In genomic region chr13:42487221-42487620, GRCh38 we compare ENCODE assay signal across 28 cellular contexts.
DNase-seq lines count a peak whose midpoint lies in the region; ATAC-seq and TF ChIP-seq lines count a peak whose summit lies in the region.
"Had no signal": no experiment of that assay in that cellular context is flagged by ENCODE, and none has a peak within 500 bp of the region (broad histone marks: within the 10 kb centered on the region; RNA-seq: fewer than 3 reads in every experiment).

No MANE protein-coding gene starts in this region.

- POLR2A ChIA-PET in RWPE1 (lab: Yijun Ruan, JAX; ENCODE audit: low non-redundant PET), result no interaction called here

- intact Hi-C loops in stomach (cut with DNase I; ENCODE audit: low total_unique reads), result no loop called here

- H3K4me3 ChIP-seq in epithelial cell of esophagus (ENCODE audit: low read length) (peak overlapping the region; percentile 32), stomach (no peak overlapping the region)
- H3K4me3 ChIP-seq: heart right ventricle, prostate gland had no signal

- peak; percentile 4 for DNase-seq in EH (ENCODE audit: low read depth)
- DNase-seq in RWPE1 (ENCODE audit: low spot score), result peak; percentile 44
- peak; percentile 71 for DNase-seq in epithelial cell of esophagus (ENCODE audit: low read depth)
- DNase-seq in mesothelial cell of epicardium (ENCODE audit: low spot score in 2 of 2, unreplicated experiment in 2 of 2), result no peak
- DNase-seq in NCI-H2171 treated with DMSO at 0.1 percent for 48 hours (lab: John Stamatoyannopoulos, UW), result no peak
- no peak for DNase-seq in stomach
- DNase-seq: activated CD4-positive, alpha-beta memory T cell treated with anti-CD3 and anti-CD28 coated beads for 36 hours; activated CD8-positive, alpha-beta memory T cell treated with anti-CD3 and anti-CD28 coated beads, Interleukin-2, amount 50 U/mL, for 4 hours; C1 segment of cervical spinal cord; cerebellar nuclear complex; COR-L47; heart right ventricle; Karpas-422; left cardiac atrium; NCI-H1048; NCI-H1694; NCI-H2171; NCI-H524; stimulated activated CD4-positive, alpha-beta T cell treated with anti-CD3 and anti-CD28 coated beads, Interleukin-15, amount 100 ng/mL, for 24 hours; stimulated activated naive B cell treated with anti-CD40 and anti-IgM and Interleukin-4, amounts not matched to agents 10 μg/mL and 1 μg/mL and 100 μg/mL, for 72 hours; T-cell had no signal

- TF ChIP-seq POLR2A in stomach (IDR thresholded peaks at IDR 0.05), result no peak

- TF ChIP-seq CTCF in RWPE1 (conservative IDR thresholded peaks at IDR 0.05; ENCODE audit: low read depth), result no peak
- TF ChIP-seq CTCF in epithelial cell of esophagus (IDR thresholded peaks at IDR 0.05; ENCODE audit: insufficient read depth, low read depth, low read length, missing control alignments), result no peak
- TF ChIP-seq CTCF in mesothelial cell of epicardium (IDR thresholded peaks at IDR 0.05; ENCODE audit: unreplicated experiment), result no peak
- no peak for TF ChIP-seq CTCF in stomach (IDR thresholded peaks at IDR 0.05)

- H3K27me3 ChIP-seq in stomach, result no peaks in the 10 kb centered on the region

- H3K27ac ChIP-seq in RWPE1 (no peak overlapping the region), stomach (no peak overlapping the region)
- H3K27ac ChIP-seq: heart right ventricle, HL-60, prostate gland had no signal

- 79 to 89% (median 85%) methylated on average over 5 of the region's 5 CpGs for WGBS in stomach, 5 donors

- peaks cover 17% of the 10 kb centered on the region for H3K4me1 Mint-ChIP-seq in mesothelial cell of epicardium
- H3K4me1 Mint-ChIP-seq: T-cell had no signal

- no peak for TF ChIP-seq EP300 in stomach (IDR thresholded peaks at IDR 0.05)

- no peaks in the 10 kb centered on the region for H3K4me1 ChIP-seq in stomach
- H3K4me1 ChIP-seq: prostate gland had no signal

- peaks cover 43% of the 10 kb centered on the region for H3K27me3 Mint-ChIP-seq in mesothelial cell of epicardium (ENCODE audit: low read depth)
- H3K27me3 Mint-ChIP-seq: activated CD4-positive, alpha-beta memory T cell treated with anti-CD3 and anti-CD28 coated beads for 36 hours; stimulated activated naive B cell treated with anti-CD40 and anti-IgM and Interleukin-4, amounts not matched to agents 10 μg/mL and 1 μg/mL and 100 μg/mL, for 72 hours; T-cell had no signal

- H3K4me3 Mint-ChIP-seq in mesothelial cell of epicardium, result no peak overlapping the region
- H3K4me3 Mint-ChIP-seq: activated CD4-positive, alpha-beta memory T cell treated with anti-CD3 and anti-CD28 coated beads for 36 hours; activated T-helper 1 cell treated with anti-CD3 and anti-CD28 coated beads, Interleukin-12 subunit alpha, Interleukin-12 subunit beta, Interleukin-2, Interleukin-4 antibody, amounts not matched to agents 30 ng/mL and 10 ng/mL and 1 ng/mL, durations not matched to agents 14 hours and 24 hours and 36 hours; stimulated activated naive B cell treated with anti-CD40 and anti-IgM and Interleukin-4, amounts not matched to agents 10 μg/mL and 1 μg/mL and 100 μg/mL, for 72 hours; T-cell had no signal

- no peaks in the 10 kb centered on the region for H3K9me3 Mint-ChIP-seq in mesothelial cell of epicardium
- H3K9me3 Mint-ChIP-seq: activated CD4-positive, alpha-beta memory T cell treated with anti-CD3 and anti-CD28 coated beads for 36 hours; activated T-helper 1 cell treated with anti-CD3 and anti-CD28 coated beads, Interleukin-12 subunit alpha, Interleukin-12 subunit beta, Interleukin-2, Interleukin-4 antibody, amounts not matched to agents 30 ng/mL and 10 ng/mL and 1 ng/mL, durations not matched to agents 14 hours and 24 hours and 36 hours; stimulated activated naive B cell treated with anti-CD40 and anti-IgM and Interleukin-4, amounts not matched to agents 10 μg/mL and 1 μg/mL and 100 μg/mL, for 72 hours; T-cell had no signal

- no peaks in the 10 kb centered on the region for H3K36me3 ChIP-seq in stomach
- H3K36me3 ChIP-seq: heart right ventricle, prostate gland had no signal

- ATAC-seq in HG02981 (IDR thresholded peaks at IDR 0.05; ENCODE audit: unreplicated experiment) (no peak), HG03280 (IDR thresholded peaks at IDR 0.05; ENCODE audit: unreplicated experiment) (no peak)
- ATAC-seq: activated CD4-positive, CD25-positive, alpha-beta regulatory T cell treated with anti-CD3 and anti-CD28 coated beads, Interleukin-2, amount 50 U/mL, for 24 hours; activated naive CD4-positive, alpha-beta T cell treated with anti-CD3 and anti-CD28 coated beads, Interleukin-2, amount 50 U/mL, for 72 hours; heart right ventricle; T-cell had no signal

- no peaks in the 10 kb centered on the region for H3K36me3 Mint-ChIP-seq in mesothelial cell of epicardium
- H3K36me3 Mint-ChIP-seq: activated naive CD4-positive, alpha-beta T cell treated with anti-CD3 and anti-CD28 coated beads, Interleukin-2, amount 50 U/mL, for 72 hours; stimulated activated naive B cell treated with anti-CD40 and anti-IgM and Interleukin-4, amounts not matched to agents 10 μg/mL and 1 μg/mL and 100 μg/mL, for 72 hours; T-cell had no signal

- CTCF ChIA-PET in RWPE1 (lab: Yijun Ruan, JAX), result interaction anchor here (0.6 to 0.7 kb wide), 2 partner anchors 8 to 319 kb away, joined by 3 to 5 read pairs; no protein-coding TSS in a partner anchor

- H3K9me3 ChIP-seq in stomach, result no peaks in the 10 kb centered on the region
- H3K9me3 ChIP-seq: heart right ventricle, prostate gland had no signal

- peak overlapping the region; percentile 6 for H3K27ac Mint-ChIP-seq in mesothelial cell of epicardium
- H3K27ac Mint-ChIP-seq: activated CD4-positive, alpha-beta memory T cell treated with anti-CD3 and anti-CD28 coated beads for 36 hours; activated naive CD4-positive, alpha-beta T cell treated with anti-CD3 and anti-CD28 coated beads, Interleukin-2, amount 50 U/mL, for 72 hours; activated T-helper 1 cell treated with anti-CD3 and anti-CD28 coated beads, Interleukin-12 subunit alpha, Interleukin-12 subunit beta, Interleukin-2, Interleukin-4 antibody, amounts not matched to agents 30 ng/mL and 10 ng/mL and 1 ng/mL, durations not matched to agents 14 hours and 24 hours and 36 hours; stimulated activated naive B cell treated with anti-CD40 and anti-IgM and Interleukin-4, amounts not matched to agents 10 μg/mL and 1 μg/mL and 100 μg/mL, for 72 hours; T-cell had no signal

Comparison
In these comparisons a context has a peak if more than half of its experiments do, and no peak if none do; other contexts are left out.
1. DNase-seq: peak in EH (single experiment), RWPE1 (single experiment) and epithelial cell of esophagus (single experiment); none in mesothelial cell of epicardium (0 of 2), NCI-H2171 treated with DMSO at 0.1 percent for 48 hours (single experiment) and stomach (single experiment).